ENCODE assay signal across 15 cellular contexts in the genomic region with DNA sequence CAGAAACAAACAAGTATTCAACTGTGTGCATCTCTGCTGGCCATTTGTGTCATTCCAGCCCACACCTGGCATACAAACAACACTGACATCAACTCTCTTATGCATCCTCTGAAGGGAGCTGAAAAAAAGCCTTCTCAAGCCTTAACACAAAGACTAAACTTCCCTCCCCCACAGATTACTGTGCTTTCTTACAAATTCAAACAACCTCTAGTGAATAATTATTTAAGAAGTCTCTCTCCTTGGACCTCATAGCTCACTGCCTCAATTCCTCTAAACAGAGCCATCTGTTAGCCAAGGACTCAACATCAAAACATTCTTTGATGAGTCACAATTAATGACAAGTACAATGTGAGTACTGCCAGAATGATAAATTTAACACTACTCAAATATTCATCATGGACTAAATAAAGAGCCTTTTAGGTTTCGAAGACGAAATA.
A peak's percentile ranks its signal among the peaks of the same experiment; 100 is the strongest.
DNase-seq lines count a peak whose midpoint lies in the region; ATAC-seq, FAIRE-seq and TF ChIP-seq lines count a peak whose summit lies in the region.
"Had no signal": no experiment of that assay in that cellular context is flagged by ENCODE, and none has a peak within 500 bp of the region (broad histone marks: within the 10 kb centered on the region; RNA-seq: fewer than 3 reads in every experiment).

No MANE protein-coding gene starts in this region.

- H3K27ac ChIP-seq in HCT116 (ENCODE audit: low read depth, low read length), result no peak overlapping the region
- H3K27ac ChIP-seq: upper lobe of right lung had no signal

- H3K9me3 Mint-ChIP-seq in Caco-2 (ENCODE audit: unreplicated experiment), result no peaks in the 10 kb centered on the region

- H3K4me2 ChIP-seq in HCT116 (ENCODE audit: low read length), result peak overlapping the region; percentile 26; the same call in 1 of the 2 replicates

- H3K9me3 ChIP-seq in HCT116 (ENCODE audit: control insufficient read depth in 1 of 2, insufficient read depth in 1 of 2, low read depth in 1 of 2, low read length in 2 of 2) (no peaks in the 10 kb centered on the region), Caco-2 (no peaks in the 10 kb centered on the region)
- H3K9me3 ChIP-seq: upper lobe of right lung had no signal

- RAD21 ChIA-PET in HCT116 (lab: Charles Lee; ENCODE audit: low non-redundant PET in 1 of 2, low total read pairs in 2 of 2, uncharacterized antibody in 2 of 2, unreplicated experiment in 2 of 2), result no interaction called here

- ATAC-seq in HCT116 (peak; percentile 47), HG03196 (IDR thresholded peaks at IDR 0.05; ENCODE audit: unreplicated experiment) (no peak), GM19395 (IDR thresholded peaks at IDR 0.05; ENCODE audit: unreplicated experiment) (no peak), GM21381 (IDR thresholded peaks at IDR 0.05; ENCODE audit: unreplicated experiment) (no peak)
- ATAC-seq: K562, upper lobe of right lung had no signal

- H3K36me3 ChIP-seq in HCT116 (ENCODE audit: control insufficient read depth in 1 of 2, insufficient read depth in 2 of 2, low read length in 2 of 2), result no peaks in the 10 kb centered on the region
- H3K36me3 ChIP-seq in bronchial epithelial cell (ENCODE audit: control insufficient read depth, insufficient read depth, low read length), result no peaks in the 10 kb centered on the region
- no peaks in the 10 kb centered on the region for H3K36me3 ChIP-seq in Caco-2 (ENCODE audit: control insufficient read depth, insufficient read depth, low read length)
- H3K36me3 ChIP-seq: upper lobe of right lung had no signal

- intact Hi-C loops in HCT116 (cut with micrococcal nuclease), result no loop called here
- intact Hi-C loops in Caco-2 (cut with micrococcal nuclease; ENCODE audit: unreplicated experiment), result no loop called here

- DNase-seq in AG08396 (ENCODE audit: low spot score) (peak; percentile 48), HCT116 (ENCODE audit: low read depth, low spot score) (peak; percentile 13), bronchial epithelial cell (ENCODE audit: low read depth) (peak; percentile 70), kidney glomerular epithelial cell (lab: John Stamatoyannopoulos, UW) (peak; percentile 95), Caco-2 (no peak)
- DNase-seq: activated CD4-positive, CD25-positive, alpha-beta regulatory T cell treated with anti-CD3 and anti-CD28 coated beads, Interleukin-2, amount 50 U/mL, for 72 hours; activated gamma-delta T cell treated with Interleukin-2 at 50 U/mL for 16 hours; effector CD8-positive, alpha-beta T cell; SHP77 treated with DMSO at 0.1 percent for 48 hours; upper lobe of right lung had no signal

- no peak for TF ChIP-seq RAD21 in HCT116 (IDR thresholded peaks at IDR 0.05; ENCODE audit: low read depth)

- H3K27me3 ChIP-seq in HCT116 (ENCODE audit: insufficient read depth, low read length) (no peaks in the 10 kb centered on the region), bronchial epithelial cell (ENCODE audit: control insufficient read depth, insufficient read depth, low read length) (no peaks in the 10 kb centered on the region), Caco-2 (replicated peaks; ENCODE audit: control insufficient read depth, insufficient read depth, low read length) (no peaks in the 10 kb centered on the region)

- POLR2A ChIA-PET in HCT116 (lab: Charles Lee) (no interaction called here), Caco-2 (lab: Charles Lee) (no interaction called here)

- no peak overlapping the region for H3K27ac Mint-ChIP-seq in Caco-2 (ENCODE audit: unreplicated experiment)

- no peak overlapping the region for H3K4me3 Mint-ChIP-seq in Caco-2 (ENCODE audit: unreplicated experiment)

- CTCF ChIA-PET in HCT116 (lab: Charles Lee), result no interaction called here
- CTCF ChIA-PET in Caco-2 (lab: Charles Lee), result interaction anchor here (1.5 kb wide), 1 partner anchor 11 kb away, joined by 4 read pairs; no protein-coding TSS in a partner anchor

- FAIRE-seq in bronchial epithelial cell (lab: Jason Lieb, UNC), result no peak
- FAIRE-seq: islet of Langerhans, K562 had no signal

- no peaks in the 10 kb centered on the region for H3K36me3 Mint-ChIP-seq in Caco-2 (ENCODE audit: insufficient read depth, unreplicated experiment)

- H3K4me1 ChIP-seq in HCT116 (ENCODE audit: control insufficient read depth in 1 of 2, insufficient read depth in 2 of 2, low read length in 2 of 2) (peaks cover 8 to 14% of the 10 kb centered on the region in 2 experiments), Caco-2 (no peaks in the 10 kb centered on the region)
- H3K4me1 ChIP-seq: upper lobe of right lung had no signal

- peaks cover 16% of the 10 kb centered on the region for H3K4me1 Mint-ChIP-seq in Caco-2 (ENCODE audit: low read depth, unreplicated experiment)

- no peaks in the 10 kb centered on the region for H3K27me3 Mint-ChIP-seq in Caco-2 (ENCODE audit: insufficient read depth, unreplicated experiment)

- no peaks in the 10 kb centered on the region for H3K9me2 ChIP-seq in HCT116 (ENCODE audit: insufficient read depth)

- no peak overlapping the region for H3K9ac ChIP-seq in HCT116 (ENCODE audit: low read length)

- no peak overlapping the region for H3K4me3 ChIP-seq in HCT116 (replicated peaks in 1 of 2; ENCODE audit: low read depth in 1 of 2, low read length in 2 of 2)
- no peak overlapping the region for H3K4me3 ChIP-seq in bronchial epithelial cell (ENCODE audit: low read depth, low read length)
- no peak overlapping the region for H3K4me3 ChIP-seq in Caco-2 (ENCODE audit: low read depth, low read length)
- H3K4me3 ChIP-seq: K562, upper lobe of right lung had no signal

- TF ChIP-seq CTCF in HCT116 (IDR thresholded peaks at IDR 0.05 in 2 of 3, conservative IDR thresholded peaks at IDR 0.05 in 1 of 3; ENCODE audit: borderline replicate concordance in 1 of 3, insufficient read depth in 1 of 3, low read depth in 2 of 3, low read length in 2 of 3) (no peak), bronchial epithelial cell (IDR thresholded peaks at IDR 0.05; ENCODE audit: insufficient read depth, low read length, severe bottlenecking) (no peak), Caco-2 (IDR thresholded peaks at IDR 0.05; ENCODE audit: insufficient read depth in 1 of 2, low read depth in 1 of 2, low read length in 1 of 2, severe bottlenecking in 1 of 2, unreplicated experiment in 1 of 2) (no peak)

- H4K20me1 ChIP-seq in HCT116 (ENCODE audit: insufficient read depth), result peaks cover 3% of the 10 kb centered on the region; the same call in 1 of the 2 replicates

- BruUV-seq in HCT116 (replicated peaks; lab: Mats Ljungman, UMichigan), result no TSS peak
- BruUV-seq in Caco-2 (replicated peaks; lab: Mats Ljungman, UMichigan), result no TSS peak

- no peak overlapping the region for H2AFZ ChIP-seq in HCT116 (ENCODE audit: low read depth, low read length, poor library complexity, severe bottlenecking)

- TF ChIP-seq POLR2A in HCT116 (IDR thresholded peaks at IDR 0.05; ENCODE audit: borderline replicate concordance, extremely low read depth, insufficient read depth, insufficient read length), result no peak

- H3K79me2 ChIP-seq in HCT116 (ENCODE audit: insufficient read depth, low read length), result peaks cover 43% of the 10 kb centered on the region

TF ChIP-seq in HCT116, 20 proteins besides CTCF, POLR2A, EP300 and RAD21:
- no peak for TF ChIP-seq SRF (IDR thresholded peaks at IDR 0.05; ENCODE audit: low read depth)
- peak; percentile 24; the same call in 1 of the 2 replicates for TF ChIP-seq FOSL1 (IDR thresholded peaks at IDR 0.05; ENCODE audit: low read depth)

Comparison
In these comparisons a context has a peak if more than half of its experiments do, and no peak if none do; other contexts are left out.
1. DNase-seq: peak in AG08396 (single experiment), HCT116 (single experiment), bronchial epithelial cell (single experiment) and kidney glomerular epithelial cell (single experiment); none in Caco-2 (0 of 2).